Comparison of ENCODE assay signal across 8 cellular contexts in genomic region chr12:105107497-105108371, GRCh38. TPM values are rescaled to one million over a fixed set of nuclear protein-coding genes. Genes with fewer than 3 reads are reported as not detected.
A peak's percentile ranks its signal among the peaks of the same experiment; 100 is the strongest.
DNase-seq lines count a peak whose midpoint lies in the region; ATAC-seq, FAIRE-seq and TF ChIP-seq lines count a peak whose summit lies in the region.

Gene WASHC4 (plus strand): TSS chr12:105107731. CDS start chr12:105107801, 70 bp downstream.

- H3K27me3 ChIP-seq in OCI-LY1 (ENCODE audit: insufficient read depth, low read length) = no peaks in the 10 kb centered on the region

- peaks cover 17% of the 10 kb centered on the region for H3K4me1 ChIP-seq in OCI-LY1 (ENCODE audit: insufficient read depth, low read length, severe bottlenecking)

- no peaks in the 10 kb centered on the region for H4K20me1 ChIP-seq in OCI-LY1 (ENCODE audit: insufficient read depth, low read length)

- in situ Hi-C loops in endometrial microvascular endothelial cells (cut with HindIII; ENCODE audit: inconsistent ontology term, low pct_unique_long_range_greater_than_20kb, low sequenced_read_pairs) = no loop called here

- peaks cover 46% of the 10 kb centered on the region for H3K79me2 ChIP-seq in OCI-LY1 (ENCODE audit: insufficient read depth, low read length)

- peak within 1 kb of the TSS; percentile 80 for H3K27ac ChIP-seq in OCI-LY1 (ENCODE audit: low read depth, low read length, poor library complexity, severe bottlenecking)

- peaks cover 9% of the 10 kb centered on the region for H3K36me3 Mint-ChIP-seq in mesothelial cell of epicardium

- no peaks in the 10 kb centered on the region for H3K9me2 ChIP-seq in OCI-LY1 (ENCODE audit: low read depth, low read length)

- peak within 1 kb of the TSS; percentile 91 for H3K4me2 ChIP-seq in OCI-LY1 (ENCODE audit: low read length)

- no peak for TF ChIP-seq CTCF in D721Med (IDR thresholded peaks at IDR 0.05; ENCODE audit: insufficient read depth, missing control alignments)
- TF ChIP-seq CTCF in OCI-LY1 (IDR thresholded peaks at IDR 0.05; ENCODE audit: low read length) = no peak
- TF ChIP-seq CTCF in mesothelial cell of epicardium (IDR thresholded peaks at IDR 0.05; ENCODE audit: unreplicated experiment) = no peak

- H3K27me3 Mint-ChIP-seq in mesothelial cell of epicardium (ENCODE audit: low read depth) = no peaks in the 10 kb centered on the region

- H3K9me3 ChIP-seq in OCI-LY1 (ENCODE audit: low read length) = no peaks in the 10 kb centered on the region

- H2AFZ ChIP-seq in OCI-LY1 (ENCODE audit: low read length) = peak within 1 kb of the TSS; percentile 88

- H3K27ac Mint-ChIP-seq in mesothelial cell of epicardium = peak within 1 kb of the TSS; percentile 98

- H3K9me3 Mint-ChIP-seq in mesothelial cell of epicardium = peaks cover 12% of the 10 kb centered on the region

- DNase-seq in D721Med (ENCODE audit: insufficient read length, low spot score) (peak; percentile 74), HuH-7 (ENCODE audit: low spot score) (peak; percentile 97), mesothelial cell of epicardium (ENCODE audit: low spot score in 2 of 2, unreplicated experiment in 2 of 2) (peak; percentile 85 to 91)
- DNase-seq in activated CD8-positive, alpha-beta memory T cell treated with anti-CD3 and anti-CD28 coated beads, Interleukin-2, amount 50 U/mL, for 4 hours = peak; percentile 92
- DNase-seq in stimulated activated CD8-positive, alpha-beta memory T cell treated with anti-CD3 and anti-CD28 coated beads, Interleukin-15, amount 100 ng/mL, for 48 hours (ENCODE audit: low read depth in 2 of 2) = peak; percentile 94

- H3K36me3 ChIP-seq in OCI-LY1 (ENCODE audit: insufficient read depth, low read length) = peaks cover 15% of the 10 kb centered on the region

- H3K4me3 ChIP-seq in OCI-LY1 (ENCODE audit: low read depth, low read length, poor library complexity, severe bottlenecking) = peak within 1 kb of the TSS; percentile 97

- peak within 1 kb of the TSS; percentile 94 for H3K4me3 Mint-ChIP-seq in mesothelial cell of epicardium

- H3K4me1 Mint-ChIP-seq in mesothelial cell of epicardium = peaks cover 38% of the 10 kb centered on the region

- peak within 1 kb of the TSS; percentile 97 for H3K9ac ChIP-seq in OCI-LY1 (ENCODE audit: low read length)

- no peaks in the 10 kb centered on the region for H3F3A ChIP-seq in OCI-LY1 (ENCODE audit: insufficient read depth, low read length)

- peak; percentile 91 for ATAC-seq in GM21515 (IDR thresholded peaks at IDR 0.05; ENCODE audit: unreplicated experiment)

- no peak for FAIRE-seq in D721Med (lab: Jason Lieb, UNC)

RNA-seq across cellular contexts. Expression of gene WASHC4, which starts in this region (rescaled TPM):
- total RNA-seq in endometrial microvascular endothelial cells (ENCODE audit: inconsistent ontology term) (65.5 TPM), mesothelial cell of epicardium (46.2 to 50.9 TPM (median 46.4 TPM) in 3 replicates)

Comparison
In these comparisons a context has a peak if more than half of its experiments do, and no peak if none do; other contexts are left out.
1. Peak in every context shown above with its lines: DNase-seq, ATAC-seq, H3K4me3 ChIP-seq and H3K27ac ChIP-seq.